In genomic region chr2:17125989-17126620, GRCh38 we compare ENCODE assay signal across 24 cellular contexts.
"Had no signal": no experiment of that assay in that cellular context is flagged by ENCODE, and none has a peak within 500 bp of the region (broad histone marks: within the 10 kb centered on the region; RNA-seq: fewer than 3 reads in every experiment).

No MANE protein-coding gene starts in this region.

- H3K4me1 ChIP-seq: left lung, lower lobe of right lung, right atrium auricular region, right lobe of liver, stomach, testis, thyroid gland, transverse colon, upper lobe of left lung, vagina had no signal

- H3K4me2 ChIP-seq: smooth muscle cell had no signal

- H3K9me3 ChIP-seq: left lung, lower lobe of right lung, ovary, right atrium auricular region, right lobe of liver, stomach, testis, thyroid gland, transverse colon, upper lobe of left lung, vagina had no signal

- ATAC-seq: left colon; left lung; lower lobe of right lung; naive thymus-derived CD8-positive, alpha-beta T cell; right lobe of liver; stimulated activated naive B cell treated with anti-CD40 and anti-IgM and Interleukin-4, amounts not matched to agents 10 μg/mL and 1 μg/mL and 100 μg/mL, for 72 hours; stimulated activated naive CD8-positive, alpha-beta T cell treated with anti-CD3 and anti-CD28 coated beads, Interleukin-15, Interleukin-2, amounts not matched to agents 100 U/mL and 50 U/mL, for 24 hours had no signal

- H3K27me3 ChIP-seq: left lung, ovary, right atrium auricular region, right lobe of liver, stomach, testis, thyroid gland, transverse colon, upper lobe of left lung, vagina had no signal

- FAIRE-seq: islet of Langerhans, kidney had no signal

- H3K27ac ChIP-seq: left lung, lower lobe of right lung, ovary, right atrium auricular region, right lobe of liver, stomach, testis, thyroid gland, transverse colon, upper lobe of left lung, vagina had no signal

- H3K36me3 ChIP-seq: left lung, lower lobe of right lung, ovary, right atrium auricular region, right lobe of liver, stomach, thyroid gland, transverse colon, upper lobe of left lung, vagina had no signal

- DNase-seq: hypothalamus; immature natural killer cell; kidney; left colon; left lung; lower lobe of right lung; mammary epithelial cell; mesenchymal stem cell; naive thymus-derived CD8-positive, alpha-beta T cell; ovary; right lobe of liver; stimulated activated CD4-positive, alpha-beta T cell treated with anti-CD3 and anti-CD28 coated beads, Interleukin-1b, Interleukin-23, amount 100 ng/mL, for 48 hours; stimulated activated CD4-positive, alpha-beta T cell treated with anti-CD3 and anti-CD28 coated beads, Interleukin-2, amount 100 ng/mL, for 48 hours; stimulated activated naive B cell treated with anti-CD40 and anti-IgM and Interleukin-4, amounts not matched to agents 10 μg/mL and 1 μg/mL and 100 μg/mL, for 72 hours; stimulated activated naive CD8-positive, alpha-beta T cell treated with anti-CD3 and anti-CD28 coated beads, Interleukin-15, Interleukin-2, amounts not matched to agents 100 U/mL and 50 U/mL, for 24 hours; stomach; testis; thyroid gland; transverse colon; upper lobe of left lung had no signal

- H3K4me3 ChIP-seq: left lung, lower lobe of right lung, ovary, right atrium auricular region, right lobe of liver, smooth muscle cell, stomach, testis, thyroid gland, transverse colon, upper lobe of left lung, vagina had no signal
